24 cellular contexts compared by ENCODE assay signal in the genomic region with DNA sequence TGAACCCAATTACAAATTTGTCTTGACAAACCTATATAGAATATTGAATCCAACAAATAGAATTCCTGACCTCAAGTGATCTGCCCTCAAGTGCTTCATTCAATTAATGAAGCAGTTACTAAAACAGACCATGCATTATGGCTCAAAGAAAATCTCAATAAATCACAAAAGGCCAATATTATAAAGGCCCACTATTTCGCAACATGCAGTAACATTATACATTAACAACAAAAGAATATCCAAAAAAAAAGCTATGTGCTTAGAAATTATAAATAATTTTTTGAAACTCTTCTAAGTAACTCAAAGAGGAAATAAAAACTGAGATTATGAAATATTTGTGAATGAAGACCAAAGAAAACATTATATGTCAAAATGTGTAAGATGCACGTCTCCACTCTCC.
"Had no signal": no experiment of that assay in that cellular context is flagged by ENCODE, and none has a peak within 500 bp of the region (broad histone marks: within the 10 kb centered on the region; RNA-seq: fewer than 3 reads in every experiment).

No MANE protein-coding gene starts in this region.

- H3K9me3 ChIP-seq: esophagus squamous epithelium, left ventricle myocardium inferior, lower lobe of right lung, psoas muscle, spleen, stomach, thoracic aorta, transverse colon had no signal

- H3K27ac Mint-ChIP-seq: dendritic cell treated with granulocyte-macrophage colony-stimulating factor and Interleukin-4, amounts not matched to agents 40 ng/mL and 50 ng/mL, for 4 days; immature natural killer cell; memory B cell; natural killer cell treated with Interleukin-12 subunit alpha and Interleukin-12 subunit beta and Interleukin-15 and Interleukin-18, amount 100 ng/mL, for 72 hours had no signal

- H3K36me3 ChIP-seq: esophagus squamous epithelium, left ventricle myocardium inferior, lower lobe of right lung, spleen, stomach, thoracic aorta, transverse colon had no signal

- H3K27ac ChIP-seq: esophagus squamous epithelium, foreskin keratinocyte, left ventricle myocardium inferior, lower lobe of right lung, psoas muscle, spleen, thoracic aorta, transverse colon had no signal

- FAIRE-seq: keratinocyte had no signal

- ATAC-seq: effector memory CD8-positive, alpha-beta T cell; foreskin keratinocyte; left cardiac atrium; lower lobe of right lung; natural killer cell treated with Interleukin-12 subunit alpha and Interleukin-12 subunit beta and Interleukin-15 and Interleukin-18, amount 100 ng/mL, for 72 hours; psoas muscle; sciatic nerve had no signal

- H3K4me1 ChIP-seq: esophagus squamous epithelium, foreskin keratinocyte, left ventricle myocardium inferior, lower lobe of right lung, psoas muscle, spleen, stomach, transverse colon had no signal

- H3K36me3 Mint-ChIP-seq: immature natural killer cell; memory B cell; mesothelial cell of epicardium; natural killer cell treated with Interleukin-12 subunit alpha and Interleukin-12 subunit beta and Interleukin-15 and Interleukin-18, amount 100 ng/mL, for 72 hours had no signal

- H3K4me1 Mint-ChIP-seq: immature natural killer cell, memory B cell, mesothelial cell of epicardium had no signal

- DNase-seq: effector memory CD8-positive, alpha-beta T cell; esophagus squamous epithelium; foreskin keratinocyte; immature natural killer cell; left cardiac atrium; left ventricle myocardium inferior; lower lobe of right lung; occipital lobe; psoas muscle; retina; spleen; stimulated activated CD4-positive, alpha-beta T cell treated with anti-CD3 and anti-CD28 coated beads, Interleukin-15, amount 100 ng/mL, for 24 hours; stimulated activated CD4-positive, alpha-beta T cell treated with anti-CD3 and anti-CD28 coated beads, Interleukin-1b, Interleukin-23, amount 100 ng/mL, for 48 hours; stimulated activated naive CD4-positive, alpha-beta T cell; stomach; substantia nigra; transverse colon had no signal

- H3K9me3 Mint-ChIP-seq: dendritic cell treated with granulocyte-macrophage colony-stimulating factor and Interleukin-4, amounts not matched to agents 40 ng/mL and 50 ng/mL, for 4 days; effector memory CD8-positive, alpha-beta T cell; immature natural killer cell; memory B cell; natural killer cell treated with Interleukin-12 subunit alpha and Interleukin-12 subunit beta and Interleukin-15 and Interleukin-18, amount 100 ng/mL, for 72 hours had no signal

- H3K4me3 Mint-ChIP-seq: dendritic cell treated with granulocyte-macrophage colony-stimulating factor and Interleukin-4, amounts not matched to agents 40 ng/mL and 50 ng/mL, for 4 days; effector memory CD8-positive, alpha-beta T cell; immature natural killer cell; memory B cell; mesothelial cell of epicardium; natural killer cell treated with Interleukin-12 subunit alpha and Interleukin-12 subunit beta and Interleukin-15 and Interleukin-18, amount 100 ng/mL, for 72 hours had no signal

- H3K27me3 Mint-ChIP-seq: dendritic cell treated with granulocyte-macrophage colony-stimulating factor and Interleukin-4, amounts not matched to agents 40 ng/mL and 50 ng/mL, for 4 days; effector memory CD8-positive, alpha-beta T cell; memory B cell had no signal

- H3K4me3 ChIP-seq: esophagus squamous epithelium, left ventricle myocardium inferior, lower lobe of right lung, psoas muscle, spleen, stomach, thoracic aorta, transverse colon had no signal

- H3K27me3 ChIP-seq: esophagus squamous epithelium, foreskin keratinocyte, stomach, transverse colon had no signal
